Comparison of ENCODE assay signal across 8 cellular contexts in the genomic region with DNA sequence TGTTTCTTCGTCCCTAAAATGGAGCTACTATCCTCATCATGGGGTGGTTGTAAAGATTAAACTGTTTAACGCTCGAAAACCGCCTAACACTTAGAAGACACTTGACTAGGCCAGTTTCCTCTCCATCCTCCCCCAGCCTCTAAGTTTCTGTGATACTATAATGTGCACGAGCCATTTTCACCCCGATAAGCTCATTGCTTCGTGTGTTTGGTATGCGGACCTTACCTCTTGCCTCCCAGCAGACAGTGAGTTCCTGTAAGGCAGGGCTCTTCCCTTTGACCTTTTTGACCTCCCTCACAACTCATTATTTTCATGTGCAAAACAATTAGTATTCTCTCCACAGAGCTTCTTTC. TPM values are rescaled to one million over a fixed set of nuclear protein-coding genes. Genes with fewer than 3 reads are reported as not detected.
A peak's percentile ranks its signal among the peaks of the same experiment; 100 is the strongest.
DNase-seq lines count a peak whose midpoint lies in the region; ATAC-seq, FAIRE-seq and TF ChIP-seq lines count a peak whose summit lies in the region.

No MANE protein-coding gene starts in this region.

- TF ChIP-seq CTCF in SU-DHL-6 (IDR thresholded peaks at IDR 0.05; ENCODE audit: insufficient read depth, low read length, poor library complexity, severe bottlenecking) (no peak), foreskin keratinocyte (conservative IDR thresholded peaks at IDR 0.05) (no peak)

- H3F3A ChIP-seq in SU-DHL-6 (ENCODE audit: insufficient read depth) = peaks cover 19% of the 10 kb centered on the region

- TF ChIP-seq POLR2A in GM12891 (IDR thresholded peaks at IDR 0.05; ENCODE audit: low read depth, low read length) = no peak

- peak overlapping the region; percentile 69 for H3K9ac ChIP-seq in SU-DHL-6 (ENCODE audit: low read length)

- H3K4me3 ChIP-seq in SU-DHL-6 (ENCODE audit: insufficient read depth, low read length, poor library complexity, severe bottlenecking) = peak overlapping the region; percentile 87
- H3K4me3 ChIP-seq in skeletal muscle cell (ENCODE audit: low read depth, low read length) = peak overlapping the region; percentile 74

- ATAC-seq in GM21447 (IDR thresholded peaks at IDR 0.05; ENCODE audit: unreplicated experiment) (peak; percentile 3), foreskin keratinocyte (peak; percentile 2), GM21619 (IDR thresholded peaks at IDR 0.05; ENCODE audit: unreplicated experiment) (no peak)

- DNase-seq in ACHN (peak; percentile 58), foreskin keratinocyte (no peak), skeletal muscle cell (ENCODE audit: low read depth) (no peak), G401 (ENCODE audit: low spot score) (no peak), GM12891 (ENCODE audit: insufficient read length, low spot score) (no peak)

- no peaks in the 10 kb centered on the region for H3K9me3 ChIP-seq in SU-DHL-6 (ENCODE audit: insufficient read depth, low read length)

- H3K4me1 ChIP-seq in foreskin keratinocyte = peaks cover 4% of the 10 kb centered on the region

- no peaks in the 10 kb centered on the region for H3K9me2 ChIP-seq in SU-DHL-6 (replicated peaks; ENCODE audit: insufficient read depth, low read length)

- H4K20me1 ChIP-seq in SU-DHL-6 (ENCODE audit: low read depth, low read length) = peaks cover 23% of the 10 kb centered on the region

- peak overlapping the region; percentile 34 for H3K27ac ChIP-seq in SU-DHL-6 (ENCODE audit: low read depth, low read length)
- no peak overlapping the region for H3K27ac ChIP-seq in foreskin keratinocyte

- H3K36me3 ChIP-seq in SU-DHL-6 (ENCODE audit: low read length) = no peaks in the 10 kb centered on the region

- in situ Hi-C loops in ACHN (cut with HindIII; ENCODE audit: low pct_ligation_motif_present, low pct_unique_long_range_greater_than_20kb, low sequenced_read_pairs) (no loop called here), G401 (cut with HindIII; ENCODE audit: low sequenced_read_pairs) (no loop called here)

- H3K4me2 ChIP-seq in SU-DHL-6 (ENCODE audit: low read depth, low read length, poor library complexity, severe bottlenecking) = peak overlapping the region; percentile 81

- FAIRE-seq in GM12891 (lab: Jason Lieb, UNC) = no peak

- H3K27me3 ChIP-seq in SU-DHL-6 (ENCODE audit: low read length) = no peaks in the 10 kb centered on the region
- no peaks in the 10 kb centered on the region for H3K27me3 ChIP-seq in foreskin keratinocyte

- H3K79me2 ChIP-seq in SU-DHL-6 (ENCODE audit: insufficient read depth, low read length) = peaks cover 39% of the 10 kb centered on the region

- H2AFZ ChIP-seq in SU-DHL-6 (ENCODE audit: low read depth, low read length, severe bottlenecking) = peak overlapping the region; percentile 92

TF ChIP-seq in GM12891, 5 proteins besides CTCF, POLR2A, EP300 and RAD21:
- TF ChIP-seq PAX5 (IDR thresholded peaks at IDR 0.05; ENCODE audit: insufficient read depth, low read length, severe bottlenecking) (no peak), POLR2AphosphoS5 (IDR thresholded peaks at IDR 0.05; ENCODE audit: low read depth, low read length) (no peak), TAF1 (IDR thresholded peaks at IDR 0.05; ENCODE audit: low read depth, low read length) (no peak), POU2F2 (IDR thresholded peaks at IDR 0.05; ENCODE audit: low read depth, low read length) (no peak), SPI1 (IDR thresholded peaks at IDR 0.05; ENCODE audit: low read depth, low read length) (no peak)

RNA-seq across cellular contexts. Expression of gene GXYLT1, which starts 0.5 kb away (rescaled TPM):
- 9.4 and 9.7 TPM in 2 replicates for total RNA-seq in foreskin keratinocyte
- 3.4 and 3.7 TPM in 2 replicates for polyA plus RNA-seq in foreskin keratinocyte
- total RNA-seq in G401 (2014; rRNA removed; shearing (Covaris generic)) = 6.2 and 16.0 TPM in 2 replicates
- polyA plus RNA-seq in GM12891 (2012; ENCODE audit: low read depth, missing spikeins) = 3.5 TPM
